In the genomic region with DNA sequence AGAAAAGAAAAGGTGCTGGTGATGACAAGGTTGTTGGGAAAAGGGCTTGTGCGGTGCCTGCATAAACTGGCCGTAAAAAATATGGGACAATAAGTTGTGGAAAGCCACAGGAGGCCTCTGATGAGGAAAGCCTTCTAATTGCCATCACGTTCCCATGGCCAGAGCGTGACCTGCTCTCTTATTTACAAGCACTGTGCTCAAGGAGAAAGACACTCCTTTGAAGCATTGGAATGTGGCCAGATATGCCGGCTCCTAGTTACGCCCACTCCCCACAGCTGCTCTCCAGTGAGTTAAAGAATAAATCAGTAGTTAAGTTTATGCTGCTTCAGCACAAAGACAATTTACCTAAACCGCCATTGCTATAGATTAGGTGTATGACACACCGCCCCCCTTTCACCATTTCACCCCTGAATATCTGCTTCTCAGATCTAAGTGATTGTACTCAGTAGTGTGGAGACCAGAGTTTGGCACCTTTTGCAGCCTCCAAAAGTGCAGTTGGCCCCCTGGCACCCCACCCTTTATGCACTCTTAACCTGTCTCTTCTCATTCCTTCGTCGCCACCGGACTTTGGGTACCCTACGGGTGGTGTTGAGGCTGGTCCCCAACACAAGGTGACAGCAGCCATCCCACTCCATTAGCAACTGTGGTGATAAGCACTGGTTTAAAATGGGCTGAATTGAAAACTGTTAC, we compare ENCODE assay signal across 17 cellular contexts. TPM values are rescaled to one million over a fixed set of nuclear protein-coding genes. Genes with fewer than 3 reads are reported as not detected.
"Had no signal": no experiment of that assay in that cellular context is flagged by ENCODE, and none has a peak within 500 bp of the region (broad histone marks: within the 10 kb centered on the region; RNA-seq: fewer than 3 reads in every experiment).

No MANE protein-coding gene starts in this region.

- H3K36me3 ChIP-seq: adrenal gland, tibial artery had no signal

- H3K4me3 ChIP-seq: adrenal gland, body of pancreas, tibial artery had no signal

- H3K4me1 ChIP-seq: adrenal gland, body of pancreas, parathyroid adenoma, tibial artery had no signal

- H3K36me3 Mint-ChIP-seq: activated naive CD4-positive, alpha-beta T cell treated with anti-CD3 and anti-CD28 coated beads, Interleukin-2, amount 10 ng/mL, durations not matched to agents 7 days and 5 days; stimulated activated effector memory CD8-positive, alpha-beta T cell treated with anti-CD3 and anti-CD28 coated beads, Interleukin-12 subunit alpha, Interleukin-12 subunit beta, amount 100 ng/mL, for 72 hours had no signal

- H3K9me3 Mint-ChIP-seq: activated B cell treated with CpG ODN at 0.5 μM for 24 hours; activated CD4-positive, alpha-beta T cell treated with anti-CD3 and anti-CD28 coated beads, Interleukin-2, amount 10 ng/mL, durations not matched to agents 7 days and 5 days; activated naive CD4-positive, alpha-beta T cell treated with anti-CD3 and anti-CD28 coated beads, Interleukin-2, amount 10 ng/mL, durations not matched to agents 7 days and 5 days; activated T-helper 17 cell treated with anti-CD3 and anti-CD28 coated beads, Interleukin-2, amount 50 U/mL, for 72 hours; dendritic cell treated with granulocyte-macrophage colony-stimulating factor and Interleukin-4, amounts not matched to agents 40 ng/mL and 50 ng/mL, for 4 days; stimulated activated effector memory CD8-positive, alpha-beta T cell treated with anti-CD3 and anti-CD28 coated beads, Interleukin-12 subunit alpha, Interleukin-12 subunit beta, amount 100 ng/mL, for 72 hours; T-helper 1 cell treated with Interleukin-12 subunit alpha and Interleukin-12 subunit beta and Interleukin-4 antibody, amounts not matched to agents 30 μg/mL and 1 μg/mL, for 36 hours had no signal

- H3K4me3 Mint-ChIP-seq: activated B cell treated with CpG ODN at 0.5 μM for 24 hours; activated CD4-positive, alpha-beta T cell treated with anti-CD3 and anti-CD28 coated beads, Interleukin-2, amount 10 ng/mL, durations not matched to agents 7 days and 5 days; activated naive CD4-positive, alpha-beta T cell treated with anti-CD3 and anti-CD28 coated beads, Interleukin-2, amount 10 ng/mL, durations not matched to agents 7 days and 5 days; activated T-helper 17 cell treated with anti-CD3 and anti-CD28 coated beads, Interleukin-2, amount 50 U/mL, for 72 hours; dendritic cell treated with granulocyte-macrophage colony-stimulating factor and Interleukin-4, amounts not matched to agents 40 ng/mL and 50 ng/mL, for 4 days; stimulated activated effector memory CD8-positive, alpha-beta T cell treated with anti-CD3 and anti-CD28 coated beads, Interleukin-12 subunit alpha, Interleukin-12 subunit beta, amount 100 ng/mL, for 72 hours; T-helper 1 cell treated with Interleukin-12 subunit alpha and Interleukin-12 subunit beta and Interleukin-4 antibody, amounts not matched to agents 30 μg/mL and 1 μg/mL, for 36 hours had no signal

- DNase-seq: activated B cell treated with CpG ODN at 0.5 μM for 24 hours; activated CD4-positive, alpha-beta T cell treated with anti-CD3 and anti-CD28 coated beads, Interleukin-2, amount 10 ng/mL, durations not matched to agents 7 days and 5 days; activated CD8-positive, alpha-beta memory T cell treated with anti-CD3 and anti-CD28 coated beads for 24 hours; activated naive CD4-positive, alpha-beta T cell treated with anti-CD3 and anti-CD28 coated beads, Interleukin-2, amount 10 ng/mL, durations not matched to agents 7 days and 5 days; adrenal gland; body of pancreas; cerebellar nuclear complex; foreskin fibroblast; small intestine; tibial artery had no signal

- H3K27ac ChIP-seq: adrenal gland, body of pancreas, parathyroid adenoma, tibial artery had no signal

- H3K79me2 ChIP-seq: parathyroid adenoma had no signal

- H3K27me3 ChIP-seq: adrenal gland, body of pancreas had no signal

- H3K9ac ChIP-seq: parathyroid adenoma had no signal

- H3K9me3 ChIP-seq: adrenal gland, body of pancreas, tibial artery had no signal

- H3K27ac Mint-ChIP-seq: activated B cell treated with CpG ODN at 0.5 μM for 24 hours; activated CD4-positive, alpha-beta T cell treated with anti-CD3 and anti-CD28 coated beads, Interleukin-2, amount 10 ng/mL, durations not matched to agents 7 days and 5 days; activated naive CD4-positive, alpha-beta T cell treated with anti-CD3 and anti-CD28 coated beads, Interleukin-2, amount 10 ng/mL, durations not matched to agents 7 days and 5 days; activated T-helper 17 cell treated with anti-CD3 and anti-CD28 coated beads, Interleukin-2, amount 50 U/mL, for 72 hours; dendritic cell treated with granulocyte-macrophage colony-stimulating factor and Interleukin-4, amounts not matched to agents 40 ng/mL and 50 ng/mL, for 4 days; stimulated activated effector memory CD8-positive, alpha-beta T cell treated with anti-CD3 and anti-CD28 coated beads, Interleukin-12 subunit alpha, Interleukin-12 subunit beta, amount 100 ng/mL, for 72 hours; T-helper 1 cell treated with Interleukin-12 subunit alpha and Interleukin-12 subunit beta and Interleukin-4 antibody, amounts not matched to agents 30 μg/mL and 1 μg/mL, for 36 hours had no signal

- H2AFZ ChIP-seq: parathyroid adenoma had no signal

- FAIRE-seq: small intestine had no signal

RNA-seq across cellular contexts. Expression of gene PGLYRP1, which starts 8.2 kb away (rescaled TPM):
- total RNA-seq: activated B cell treated with CpG ODN at 0.5 μM for 24 hours; activated CD4-positive, alpha-beta T cell treated with anti-CD3 and anti-CD28 coated beads, Interleukin-2, amount 10 ng/mL, durations not matched to agents 7 days and 5 days; activated T-helper 17 cell treated with anti-CD3 and anti-CD28 coated beads, Interleukin-2, amount 50 U/mL, for 72 hours; adrenal gland; body of pancreas had no signal
- polyA plus RNA-seq: esophagus, small intestine had no signal

RNA-seq across cellular contexts. Expression of gene IGFL4, which starts 9.8 kb away (rescaled TPM):
- total RNA-seq: activated B cell treated with CpG ODN at 0.5 μM for 24 hours; activated CD4-positive, alpha-beta T cell treated with anti-CD3 and anti-CD28 coated beads, Interleukin-2, amount 10 ng/mL, durations not matched to agents 7 days and 5 days; activated T-helper 17 cell treated with anti-CD3 and anti-CD28 coated beads, Interleukin-2, amount 50 U/mL, for 72 hours; body of pancreas; left lobe of liver had no signal

RNA-seq across cellular contexts. Expression of gene NOVA2, which starts 57.3 kb away (rescaled TPM):
- total RNA-seq: activated B cell treated with CpG ODN at 0.5 μM for 24 hours had no signal
